In genomic region chr3:104460477-104461406, GRCh38 we compare ENCODE assay signal across 1 cellular context.
A peak's percentile ranks its signal among the peaks of the same experiment; 100 is the strongest.
TF ChIP-seq lines count a peak whose summit lies in the region.

No MANE protein-coding gene starts in this region.

TF ChIP-seq in HCT116, 20 proteins besides CTCF, POLR2A, EP300 and RAD21 (continued from another document):
- TF ChIP-seq REST (IDR thresholded peaks at IDR 0.05; ENCODE audit: low read depth): no peak
- TF ChIP-seq JUND (IDR thresholded peaks at IDR 0.05): 0 out of 2 replicates have a peak, but pooled peaks have one; percentile 13
